Comparison of ENCODE assay signal across 21 cellular contexts in genomic region chr10:75617485-75618155, GRCh38.
A peak's percentile ranks its signal among the peaks of the same experiment; 100 is the strongest.
DNase-seq lines count a peak whose midpoint lies in the region; ATAC-seq, FAIRE-seq and TF ChIP-seq lines count a peak whose summit lies in the region.
"Had no signal": no experiment of that assay in that cellular context is flagged by ENCODE, and none has a peak within 500 bp of the region (broad histone marks: within the 10 kb centered on the region; RNA-seq: fewer than 3 reads in every experiment).

No MANE protein-coding gene starts in this region.

- no peak overlapping the region for H3K9ac ChIP-seq in HepG2 (ENCODE audit: insufficient read depth, low read depth, low read length)
- H3K9ac ChIP-seq: neural progenitor cell had no signal

- no TSS peak for BruUV-seq in HepG2 (replicated peaks; lab: Mats Ljungman, UMichigan)

- H4K20me1 ChIP-seq in HepG2 (ENCODE audit: insufficient read depth, low read length): no peaks in the 10 kb centered on the region

- H2AFZ ChIP-seq in HepG2 (ENCODE audit: low read length): no peak overlapping the region
- H2AFZ ChIP-seq: neural progenitor cell had no signal

- WGBS in esophagus muscularis mucosa: 55% methylated on average over 4 of the region's 4 CpGs
- 87% methylated on average over 4 of the region's 4 CpGs for WGBS in HepG2 (ENCODE audit: low lambda C conversion rate)
- WGBS in upper lobe of left lung, 2 donors: 74 to 86% methylated on average over 4 of the region's 4 CpGs

- H3K4me1 ChIP-seq in esophagus muscularis mucosa (peaks cover 13 to 50% (median 41%) of the 10 kb centered on the region in 4 donors), HepG2 (ENCODE audit: insufficient read depth, low read length) (peaks cover 22% of the 10 kb centered on the region), upper lobe of left lung (peaks cover 17 to 30% (median 26%) of the 10 kb centered on the region in 4 donors)

- CTCF ChIA-PET in HepG2 (lab: Yijun Ruan, JAX; ENCODE audit: low intra/inter-chr PET ratio, low total read pairs): no interaction called here

- in situ Hi-C loops in HepG2 (cut with HindIII; ENCODE audit: extremely low pct_ligation_motif_present, low pct_unique_long_range_greater_than_20kb): no loop called here

- DNase-seq in NB4 (ENCODE audit: low read depth) (peak; percentile 33), esophagus muscularis mucosa (ENCODE audit: extremely low spot score) (peak; percentile 95), HepG2 (ENCODE audit: low spot score) (no peak), upper lobe of left lung (peak in 1 of 2 donors; percentile 55), T1000 (lab: John Stamatoyannopoulos, UW) (no peak), cortex of kidney (lab: John Stamatoyannopoulos, UW) (no peak)
- no peak for DNase-seq in activated T-cell treated with anti-CD3 and anti-CD28 coated beads, Interleukin-2, amount 50 U/mL, for 24 hours
- DNase-seq: activated CD8-positive, alpha-beta memory T cell treated with anti-CD3 and anti-CD28 coated beads, Interleukin-2, amount 50 U/mL, for 4 hours; activated gamma-delta T cell; COR-L47; DND-41; HFFc6; NCI-H146; OCI-M1; SHP77; stimulated activated CD4-positive, alpha-beta T cell treated with anti-CD3 and anti-CD28 coated beads, Interleukin-12 subunit alpha, Interleukin-12 subunit beta, amount 100 ng/mL, for 4 hours; stomach had no signal

- H3K27me3 Mint-ChIP-seq in activated T-cell treated with anti-CD3 and anti-CD28 coated beads, Interleukin-2, amount 50 U/mL, for 24 hours: peaks cover 31% of the 10 kb centered on the region

- H3K4me1 Mint-ChIP-seq in activated T-cell treated with anti-CD3 and anti-CD28 coated beads, Interleukin-2, amount 50 U/mL, for 24 hours (ENCODE audit: low read depth): no peaks in the 10 kb centered on the region

- H3K27ac ChIP-seq in esophagus muscularis mucosa (replicated peaks in 1 of 4) (peak overlapping the region; percentile 28 to 74 (median 58)), HepG2 (ENCODE audit: extremely low read length, insufficient read depth, low read length) (no peak overlapping the region), upper lobe of left lung (peak overlapping the region in 1 of 4 donors; percentile 50)
- H3K27ac ChIP-seq: cardiac muscle cell, neural progenitor cell, VCaP had no signal

- no peaks in the 10 kb centered on the region for H3K36me3 ChIP-seq in esophagus muscularis mucosa
- H3K36me3 ChIP-seq in HepG2 (replicated peaks in 1 of 2; ENCODE audit: control insufficient read depth in 1 of 2, insufficient read depth in 2 of 2, low read length in 2 of 2): no peaks in the 10 kb centered on the region
- H3K36me3 ChIP-seq in upper lobe of left lung: no peaks in the 10 kb centered on the region
- H3K36me3 ChIP-seq: cardiac muscle cell, neural progenitor cell, stomach had no signal

- H3K4me3 ChIP-seq in NB4 (ENCODE audit: low read depth, low read length): no peak overlapping the region
- H3K4me3 ChIP-seq in esophagus muscularis mucosa: no peak overlapping the region
- H3K4me3 ChIP-seq in HepG2 (replicated peaks in 1 of 3; ENCODE audit: insufficient read depth in 1 of 3, low read depth in 2 of 3, low read length in 3 of 3): no peak overlapping the region
- H3K4me3 ChIP-seq in upper lobe of left lung: no peak overlapping the region
- H3K4me3 ChIP-seq: cardiac muscle cell, neural progenitor cell, stomach had no signal

- H3K27me3 ChIP-seq in esophagus muscularis mucosa (no peaks in the 10 kb centered on the region), HepG2 (ENCODE audit: control insufficient read depth in 1 of 2, insufficient read depth in 2 of 2, low read length in 2 of 2) (no peaks in the 10 kb centered on the region), upper lobe of left lung (no peaks in the 10 kb centered on the region)
- H3K27me3 ChIP-seq: cardiac muscle cell, neural progenitor cell, stomach had no signal

- no peaks in the 10 kb centered on the region for H3K36me3 Mint-ChIP-seq in activated T-cell treated with anti-CD3 and anti-CD28 coated beads, Interleukin-2, amount 50 U/mL, for 24 hours (ENCODE audit: low read depth)
- H3K36me3 Mint-ChIP-seq: neural progenitor cell, type B pancreatic cell had no signal

- no peak for FAIRE-seq in HepG2 (lab: Jason Lieb, UNC)

- TF ChIP-seq POLR2A in NB4 (IDR thresholded peaks at IDR 0.05; ENCODE audit: extremely low read depth, insufficient read length): no peak
- no peak for TF ChIP-seq POLR2A in esophagus muscularis mucosa (IDR thresholded peaks at IDR 0.05; ENCODE audit: low read depth)
- no peak for TF ChIP-seq POLR2A in HepG2 (IDR thresholded peaks at IDR 0.05; ENCODE audit: insufficient read depth in 1 of 2, low read depth in 2 of 2, low read length in 2 of 2)
- TF ChIP-seq POLR2A in upper lobe of left lung (IDR thresholded peaks at IDR 0.05): no peak

- H3K27ac Mint-ChIP-seq in activated T-cell treated with anti-CD3 and anti-CD28 coated beads, Interleukin-2, amount 50 U/mL, for 24 hours: no peak overlapping the region
- H3K27ac Mint-ChIP-seq: HFFc6, neural progenitor cell, type B pancreatic cell had no signal

- no peak for ATAC-seq in HepG2
- peak; percentile 23 to 63 for ATAC-seq in upper lobe of left lung (ENCODE audit: low FRiP score in 2 of 2)

- no peaks in the 10 kb centered on the region for H3K9me3 ChIP-seq in esophagus muscularis mucosa
- no peaks in the 10 kb centered on the region for H3K9me3 ChIP-seq in HepG2 (ENCODE audit: low read length)
- H3K9me3 ChIP-seq in upper lobe of left lung: no peaks in the 10 kb centered on the region
- H3K9me3 ChIP-seq: stomach had no signal

- TF ChIP-seq EP300 in esophagus muscularis mucosa (IDR thresholded peaks at IDR 0.05) (peak; percentile 28), HepG2 (IDR thresholded peaks at IDR 0.05; ENCODE audit: low read depth in 2 of 2, low read length in 2 of 2) (no peak), HepG2 (CRISPR knock-in tag; IDR thresholded peaks at IDR 0.05; ENCODE audit: borderline replicate concordance) (no peak), upper lobe of left lung (IDR thresholded peaks at IDR 0.05) (no peak)

- no peaks in the 10 kb centered on the region for H3K9me3 Mint-ChIP-seq in activated T-cell treated with anti-CD3 and anti-CD28 coated beads, Interleukin-2, amount 50 U/mL, for 24 hours
- H3K9me3 Mint-ChIP-seq: HFFc6, neural progenitor cell, type B pancreatic cell had no signal

- H3K4me2 ChIP-seq in HepG2 (ENCODE audit: low read depth, low read length): no peak overlapping the region
- H3K4me2 ChIP-seq: neural progenitor cell had no signal

- no peak for TF ChIP-seq RAD21 in HepG2 (CRISPR knock-in tag; IDR thresholded peaks at IDR 0.05)

- POLR2A ChIA-PET in HepG2 (lab: Yijun Ruan, JAX): no interaction called here

- intact Hi-C loops in esophagus muscularis mucosa (cut with DNase I): loop anchor here (5.0 kb wide), 1 partner anchor 215 kb away; the partner anchor contains the start of gene ZNF503
- intact Hi-C loops in HepG2 (cut with micrococcal nuclease; ENCODE audit: unreplicated experiment): no loop called here

- H3K4me3 Mint-ChIP-seq in activated T-cell treated with anti-CD3 and anti-CD28 coated beads, Interleukin-2, amount 50 U/mL, for 24 hours: no peak overlapping the region
- H3K4me3 Mint-ChIP-seq: HFFc6, neural progenitor cell, type B pancreatic cell had no signal

- no peaks in the 10 kb centered on the region for H3K79me2 ChIP-seq in HepG2 (ENCODE audit: insufficient read depth, low read length)

- no peak for TF ChIP-seq CTCF in NB4 (IDR thresholded peaks at IDR 0.05; ENCODE audit: low read depth, low read length)
- no peak for TF ChIP-seq CTCF in esophagus muscularis mucosa (IDR thresholded peaks at IDR 0.05)
- no peak for TF ChIP-seq CTCF in HepG2 (CRISPR knock-in tag; IDR thresholded peaks at IDR 0.05)
- no peak for TF ChIP-seq CTCF in upper lobe of left lung (IDR thresholded peaks at IDR 0.05)

TF ChIP-seq in HepG2, 621 proteins besides CTCF, POLR2A, EP300 and RAD21:
- TF ChIP-seq ZHX1 (CRISPR knock-in tag; IDR thresholded peaks at IDR 0.05; ENCODE audit: low read depth) (no peak), ZNF343 (CRISPR knock-in tag; IDR thresholded peaks at IDR 0.05) (no peak), CEBPB (IDR thresholded peaks at IDR 0.05; ENCODE audit: borderline replicate concordance, low read depth, low read length) (peak; percentile 23; the same call in 1 of the 2 replicates), ZNF7 (CRISPR knock-in tag; IDR thresholded peaks at IDR 0.05) (no peak)
TF ChIP-seq in HepG2: peak in this region for 1.

Comparison
In these comparisons a context has a peak if more than half of its experiments do, and no peak if none do; other contexts are left out.
1. DNase-seq: peak in NB4 (single experiment) and esophagus muscularis mucosa (single experiment); none in HepG2 (single experiment), T1000 (single experiment), cortex of kidney (single experiment) and activated T-cell treated with anti-CD3 and anti-CD28 coated beads, Interleukin-2, amount 50 U/mL, for 24 hours (single experiment).